7 cellular contexts compared by ENCODE assay signal in genomic region chr2:149313512-149313972, GRCh38. TPM values are rescaled to one million over a fixed set of nuclear protein-coding genes. Genes with fewer than 3 reads are reported as not detected.
DNase-seq lines count a peak whose midpoint lies in the region; ATAC-seq, FAIRE-seq and TF ChIP-seq lines count a peak whose summit lies in the region.

No MANE protein-coding gene starts in this region.

- H3K4me1 Mint-ChIP-seq in MCF 10A (ENCODE audit: insufficient read depth, unreplicated experiment): peaks cover 9% of the 10 kb centered on the region

- peak; percentile 99 for ATAC-seq in GM21367 (IDR thresholded peaks at IDR 0.05; ENCODE audit: unreplicated experiment)
- ATAC-seq in HG03457 (IDR thresholded peaks at IDR 0.05; ENCODE audit: unreplicated experiment): peak; percentile 99

- no peak overlapping the region for H3K27ac ChIP-seq in vagina

- H3K4me3 Mint-ChIP-seq in MCF 10A (ENCODE audit: unreplicated experiment): no peak overlapping the region

- peak; percentile 53 for TF ChIP-seq CTCF in MCF 10A (IDR thresholded peaks at IDR 0.05; ENCODE audit: unreplicated experiment)
- TF ChIP-seq CTCF in vagina (IDR thresholded peaks at IDR 0.05): peak in 2 of 3 experiments; percentile 30 to 35

- H3K4me3 ChIP-seq in vagina: no peak overlapping the region

- DNase-seq in NCI-H446 treated with DMSO at 0.1 percent for 48 hours (lab: John Stamatoyannopoulos, UW) (peak; percentile 67), MCF 10A (ENCODE audit: unreplicated experiment) (peak; percentile 76), left kidney (ENCODE audit: low read depth, low spot score) (peak; percentile 80), vagina (ENCODE audit: extremely low spot score in 2 of 2) (no peak)

- H3K27me3 Mint-ChIP-seq in MCF 10A (ENCODE audit: insufficient read depth, unreplicated experiment): peaks cover under 1% of the 10 kb centered on the region

- intact Hi-C loops in MCF 10A (cut with micrococcal nuclease): loop anchor here (1.0 to 10.0 kb wide), 4 partner anchors 171 to 296 kb away; no protein-coding TSS in a partner anchor
- intact Hi-C loops in vagina (cut with DNase I): no loop called here

- no peaks in the 10 kb centered on the region for H3K36me3 ChIP-seq in vagina

- H3K27me3 ChIP-seq in vagina: no peaks in the 10 kb centered on the region

- H3K27ac Mint-ChIP-seq in MCF 10A (ENCODE audit: low read depth, unreplicated experiment): no peak overlapping the region

- peak; percentile 89 for FAIRE-seq in G401.6 (lab: Jason Lieb, UNC)

- CTCF ChIA-PET in MCF 10A (lab: Yijun Ruan, JAX): interaction anchor here (0.5 to 7.2 kb wide), 19 partner anchors 8 to 1626 kb away, joined by 3 to 81 read pairs (median 3); no protein-coding TSS in a partner anchor

- TF ChIP-seq POLR2A in vagina (IDR thresholded peaks at IDR 0.05): no peak

- BruUV-seq in MCF 10A (replicated peaks; lab: Mats Ljungman, UMichigan): no TSS peak

- POLR2A ChIA-PET in MCF 10A (lab: Yijun Ruan, JAX): interaction anchor here (0.6 to 0.9 kb wide), 2 partner anchors 18 to 146 kb away, joined by 3 read pairs; no protein-coding TSS in a partner anchor

- no peaks in the 10 kb centered on the region for H3K36me3 Mint-ChIP-seq in MCF 10A (ENCODE audit: insufficient read depth, unreplicated experiment)

- no peaks in the 10 kb centered on the region for H3K4me1 ChIP-seq in vagina

- no peaks in the 10 kb centered on the region for H3K9me3 ChIP-seq in vagina

- H3K9me3 Mint-ChIP-seq in MCF 10A (ENCODE audit: unreplicated experiment): no peaks in the 10 kb centered on the region

RNA-seq across cellular contexts. Expression of gene LYPD6, which starts 16.8 kb away (rescaled TPM):
- 2.0 and 3.2 TPM in 2 replicates for total RNA-seq in MCF 10A (2022)
- 0.25 TPM for total RNA-seq in vagina

Comparison
In these comparisons a context has a peak if more than half of its experiments do, and no peak if none do; other contexts are left out.
1. DNase-seq: peak in NCI-H446 treated with DMSO at 0.1 percent for 48 hours (single experiment), MCF 10A (single experiment) and left kidney (single experiment); none in vagina (0 of 2).